8 cellular contexts compared by ENCODE assay signal in genomic region chr11:100930185-100930778, GRCh38.
DNase-seq lines count a peak whose midpoint lies in the region; ATAC-seq and TF ChIP-seq lines count a peak whose summit lies in the region.

No MANE protein-coding gene starts in this region.

- DNase-seq in GM10266 (ENCODE audit: extremely low spot score) (no peak), NCI-H146 (lab: John Stamatoyannopoulos, UW) (peak; percentile 43), WTC11 (ENCODE audit: low spot score) (no peak), left ventricle myocardium inferior (no peak), spleen (no peak), lower leg skin (ENCODE audit: low spot score in 2 of 2) (no peak)

- intact Hi-C loops in left ventricle myocardium inferior (cut with micrococcal nuclease) = loop anchor here (2.0 to 10.0 kb wide), 2 partner anchors 245 to 355 kb away; partner anchors contain the start of gene ARHGAP42
- intact Hi-C loops in spleen (cut with DNase I; ENCODE audit: low total_unique reads) = loop anchor here (5.0 kb wide), 1 partner anchor 348 kb away; no protein-coding TSS in a partner anchor
- intact Hi-C loops in lower leg skin (cut with DNase I; ENCODE audit: low total_unique reads) = loop anchor here (5.0 kb wide), 1 partner anchor 353 kb away; no protein-coding TSS in a partner anchor

- TF ChIP-seq POLR2A in spleen (IDR thresholded peaks at IDR 0.05) (no peak), lower leg skin (IDR thresholded peaks at IDR 0.05) (no peak)

- no peaks in the 10 kb centered on the region for H3K36me3 Mint-ChIP-seq in WTC11

- no peaks in the 10 kb centered on the region for H3K9me3 Mint-ChIP-seq in WTC11

- H3K4me1 Mint-ChIP-seq in WTC11 = peaks cover 18% of the 10 kb centered on the region

- CTCF ChIA-PET in WTC11 (lab: Charles Lee) = interaction anchor here (0.6 to 0.7 kb wide), 3 partner anchors 9 to 507 kb away, joined by 3 read pairs; no protein-coding TSS in a partner anchor

- H3K4me3 ChIP-seq in left ventricle myocardium inferior (no peak overlapping the region), spleen (no peak overlapping the region), lower leg skin (ENCODE audit: low read depth, poor library complexity, severe bottlenecking) (no peak overlapping the region)

- H3K27me3 ChIP-seq in left ventricle myocardium inferior (ENCODE audit: low read depth) (no peaks in the 10 kb centered on the region), spleen (replicated peaks in 1 of 7) (no peaks in the 10 kb centered on the region)

- H3K4me1 ChIP-seq in left ventricle myocardium inferior = peaks cover 9% of the 10 kb centered on the region
- H3K4me1 ChIP-seq in spleen = peaks cover 0 to 11% (median 0%) of the 10 kb centered on the region in 6 donors

- H3K27me3 Mint-ChIP-seq in WTC11 (ENCODE audit: low read depth) = no peaks in the 10 kb centered on the region

- H3K27ac ChIP-seq in left ventricle myocardium inferior (replicated peaks) = no peak overlapping the region
- H3K27ac ChIP-seq in spleen = no peak overlapping the region

- TF ChIP-seq CTCF in GM10266 (IDR thresholded peaks at IDR 0.05; ENCODE audit: control insufficient read depth, insufficient read depth, low read depth, missing control alignments) (peak; percentile 60), WTC11 (IDR thresholded peaks at IDR 0.05) (peak; percentile 44), left ventricle myocardium inferior (IDR thresholded peaks at IDR 0.05; ENCODE audit: borderline replicate concordance) (peak; percentile 74), spleen (IDR thresholded peaks at IDR 0.05 in 8 of 11, conservative IDR thresholded peaks at IDR 0.05 in 3 of 11) (peak in 9 of 11 experiments; percentile 27 to 70 (median 61)), lower leg skin (IDR thresholded peaks at IDR 0.05) (no peak)

- 38 to 42% (median 40%) methylated on average over 5 of the region's 5 CpGs for WGBS in spleen, 5 donors
- WGBS in lower leg skin, 2 donors = 37 to 39% methylated on average over 5 of the region's 5 CpGs

- ATAC-seq in WTC11 = peak; percentile 44
- no peak for ATAC-seq in HG03097 (IDR thresholded peaks at IDR 0.05; ENCODE audit: low FRiP score, unreplicated experiment)
- ATAC-seq in HG03025 (IDR thresholded peaks at IDR 0.05; ENCODE audit: low FRiP score, unreplicated experiment) = no peak

- H3K9me3 ChIP-seq in left ventricle myocardium inferior (replicated peaks) (no peaks in the 10 kb centered on the region), spleen (no peaks in the 10 kb centered on the region)

- H3K36me3 ChIP-seq in left ventricle myocardium inferior = no peaks in the 10 kb centered on the region
- H3K36me3 ChIP-seq in spleen = no peaks in the 10 kb centered on the region

- POLR2A ChIA-PET in WTC11 (lab: Charles Lee) = no interaction called here

- H3K4me3 Mint-ChIP-seq in WTC11 = no peak overlapping the region

- H3K27ac Mint-ChIP-seq in WTC11 = no peak overlapping the region

TF ChIP-seq in WTC11, 78 proteins besides CTCF, POLR2A, EP300 and RAD21:
- TF ChIP-seq IRF2 (CRISPR knock-in tag; IDR thresholded peaks at IDR 0.05; ENCODE audit: borderline replicate concordance, low read depth) (no peak), ZNF219 (CRISPR knock-in tag; IDR thresholded peaks at IDR 0.05; ENCODE audit: borderline replicate concordance) (no peak), CREM (CRISPR knock-in tag; IDR thresholded peaks at IDR 0.05) (no peak), PRRX2 (CRISPR knock-in tag; IDR thresholded peaks at IDR 0.05) (no peak), JUN (CRISPR knock-in tag; IDR thresholded peaks at IDR 0.05) (no peak)
- TF ChIP-seq, protein P1, sequence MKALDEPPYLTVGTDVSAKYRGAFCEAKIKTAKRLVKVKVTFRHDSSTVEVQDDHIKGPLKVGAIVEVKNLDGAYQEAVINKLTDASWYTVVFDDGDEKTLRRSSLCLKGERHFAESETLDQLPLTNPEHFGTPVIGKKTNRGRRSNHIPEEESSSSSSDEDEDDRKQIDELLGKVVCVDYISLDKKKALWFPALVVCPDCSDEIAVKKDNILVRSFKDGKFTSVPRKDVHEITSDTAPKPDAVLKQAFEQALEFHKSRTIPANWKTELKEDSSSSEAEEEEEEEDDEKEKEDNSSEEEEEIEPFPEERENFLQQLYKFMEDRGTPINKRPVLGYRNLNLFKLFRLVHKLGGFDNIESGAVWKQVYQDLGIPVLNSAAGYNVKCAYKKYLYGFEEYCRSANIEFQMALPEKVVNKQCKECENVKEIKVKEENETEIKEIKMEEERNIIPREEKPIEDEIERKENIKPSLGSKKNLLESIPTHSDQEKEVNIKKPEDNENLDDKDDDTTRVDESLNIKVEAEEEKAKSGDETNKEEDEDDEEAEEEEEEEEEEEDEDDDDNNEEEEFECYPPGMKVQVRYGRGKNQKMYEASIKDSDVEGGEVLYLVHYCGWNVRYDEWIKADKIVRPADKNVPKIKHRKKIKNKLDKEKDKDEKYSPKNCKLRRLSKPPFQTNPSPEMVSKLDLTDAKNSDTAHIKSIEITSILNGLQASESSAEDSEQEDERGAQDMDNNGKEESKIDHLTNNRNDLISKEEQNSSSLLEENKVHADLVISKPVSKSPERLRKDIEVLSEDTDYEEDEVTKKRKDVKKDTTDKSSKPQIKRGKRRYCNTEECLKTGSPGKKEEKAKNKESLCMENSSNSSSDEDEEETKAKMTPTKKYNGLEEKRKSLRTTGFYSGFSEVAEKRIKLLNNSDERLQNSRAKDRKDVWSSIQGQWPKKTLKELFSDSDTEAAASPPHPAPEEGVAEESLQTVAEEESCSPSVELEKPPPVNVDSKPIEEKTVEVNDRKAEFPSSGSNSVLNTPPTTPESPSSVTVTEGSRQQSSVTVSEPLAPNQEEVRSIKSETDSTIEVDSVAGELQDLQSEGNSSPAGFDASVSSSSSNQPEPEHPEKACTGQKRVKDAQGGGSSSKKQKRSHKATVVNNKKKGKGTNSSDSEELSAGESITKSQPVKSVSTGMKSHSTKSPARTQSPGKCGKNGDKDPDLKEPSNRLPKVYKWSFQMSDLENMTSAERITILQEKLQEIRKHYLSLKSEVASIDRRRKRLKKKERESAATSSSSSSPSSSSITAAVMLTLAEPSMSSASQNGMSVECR (CRISPR knock-in tag; IDR thresholded peaks at IDR 0.05; ENCODE audit: borderline replicate concordance) = no peak
- TF ChIP-seq, protein P2, sequence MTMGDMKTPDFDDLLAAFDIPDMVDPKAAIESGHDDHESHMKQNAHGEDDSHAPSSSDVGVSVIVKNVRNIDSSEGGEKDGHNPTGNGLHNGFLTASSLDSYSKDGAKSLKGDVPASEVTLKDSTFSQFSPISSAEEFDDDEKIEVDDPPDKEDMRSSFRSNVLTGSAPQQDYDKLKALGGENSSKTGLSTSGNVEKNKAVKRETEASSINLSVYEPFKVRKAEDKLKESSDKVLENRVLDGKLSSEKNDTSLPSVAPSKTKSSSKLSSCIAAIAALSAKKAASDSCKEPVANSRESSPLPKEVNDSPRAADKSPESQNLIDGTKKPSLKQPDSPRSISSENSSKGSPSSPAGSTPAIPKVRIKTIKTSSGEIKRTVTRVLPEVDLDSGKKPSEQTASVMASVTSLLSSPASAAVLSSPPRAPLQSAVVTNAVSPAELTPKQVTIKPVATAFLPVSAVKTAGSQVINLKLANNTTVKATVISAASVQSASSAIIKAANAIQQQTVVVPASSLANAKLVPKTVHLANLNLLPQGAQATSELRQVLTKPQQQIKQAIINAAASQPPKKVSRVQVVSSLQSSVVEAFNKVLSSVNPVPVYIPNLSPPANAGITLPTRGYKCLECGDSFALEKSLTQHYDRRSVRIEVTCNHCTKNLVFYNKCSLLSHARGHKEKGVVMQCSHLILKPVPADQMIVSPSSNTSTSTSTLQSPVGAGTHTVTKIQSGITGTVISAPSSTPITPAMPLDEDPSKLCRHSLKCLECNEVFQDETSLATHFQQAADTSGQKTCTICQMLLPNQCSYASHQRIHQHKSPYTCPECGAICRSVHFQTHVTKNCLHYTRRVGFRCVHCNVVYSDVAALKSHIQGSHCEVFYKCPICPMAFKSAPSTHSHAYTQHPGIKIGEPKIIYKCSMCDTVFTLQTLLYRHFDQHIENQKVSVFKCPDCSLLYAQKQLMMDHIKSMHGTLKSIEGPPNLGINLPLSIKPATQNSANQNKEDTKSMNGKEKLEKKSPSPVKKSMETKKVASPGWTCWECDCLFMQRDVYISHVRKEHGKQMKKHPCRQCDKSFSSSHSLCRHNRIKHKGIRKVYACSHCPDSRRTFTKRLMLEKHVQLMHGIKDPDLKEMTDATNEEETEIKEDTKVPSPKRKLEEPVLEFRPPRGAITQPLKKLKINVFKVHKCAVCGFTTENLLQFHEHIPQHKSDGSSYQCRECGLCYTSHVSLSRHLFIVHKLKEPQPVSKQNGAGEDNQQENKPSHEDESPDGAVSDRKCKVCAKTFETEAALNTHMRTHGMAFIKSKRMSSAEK (CRISPR knock-in tag; IDR thresholded peaks at IDR 0.05; ENCODE audit: borderline replicate concordance) = no peak

Comparison
In these comparisons a context has a peak if more than half of its experiments do, and no peak if none do; other contexts are left out.
1. CTCF ChIP-seq: peak in GM10266 (single experiment), WTC11 (single experiment), left ventricle myocardium inferior (single experiment) and spleen (9 of 11); none in lower leg skin (0 of 3).